Comparison of ENCODE assay signal across 10 cellular contexts in the genomic region with DNA sequence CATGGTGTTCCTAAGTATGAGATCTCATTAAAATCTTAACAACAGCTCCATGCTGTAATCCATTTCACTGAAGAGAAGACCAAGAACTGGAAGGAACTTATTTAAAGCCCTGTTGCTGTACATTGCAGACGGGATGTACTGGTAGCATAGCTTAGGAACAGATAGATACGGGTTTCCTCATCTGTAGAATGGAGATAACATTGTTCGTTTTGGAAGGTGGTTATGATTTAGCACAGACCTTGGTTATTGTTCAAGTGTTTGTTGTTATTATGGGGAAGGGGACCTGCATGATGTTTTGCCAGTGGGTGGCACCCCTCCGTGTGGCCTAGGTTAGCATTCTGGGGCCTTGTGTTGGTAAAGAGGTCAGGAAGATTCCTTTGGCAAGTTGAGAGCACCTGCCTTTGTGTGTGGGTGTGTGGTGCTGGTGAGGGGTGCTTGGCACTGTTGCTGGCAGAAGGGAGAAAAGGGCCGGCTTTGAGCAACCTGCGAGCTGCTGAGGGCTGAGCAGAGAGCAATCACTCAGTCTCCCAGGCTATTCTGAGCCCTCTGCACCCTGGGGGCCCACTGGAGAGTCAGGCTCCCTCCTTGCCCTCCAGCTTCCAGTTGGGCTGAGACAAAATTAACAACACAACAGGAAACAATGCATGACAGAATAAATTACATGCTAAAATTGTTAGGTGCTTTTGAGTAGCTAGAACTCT. TPM values are rescaled to one million over a fixed set of nuclear protein-coding genes. Genes with fewer than 3 reads are reported as not detected.
DNase-seq lines count a peak whose midpoint lies in the region; ATAC-seq, FAIRE-seq and TF ChIP-seq lines count a peak whose summit lies in the region.
"Had no signal": no experiment of that assay in that cellular context is flagged by ENCODE, and none has a peak within 500 bp of the region (broad histone marks: within the 10 kb centered on the region; RNA-seq: fewer than 3 reads in every experiment).

No MANE protein-coding gene starts in this region.

- TF ChIP-seq RAD21 in A549 (conservative IDR thresholded peaks at IDR 0.05 in 1 of 2, IDR thresholded peaks at IDR 0.05 in 1 of 2): no peak

- TF ChIP-seq POLR2A in A549 (IDR thresholded peaks at IDR 0.05; ENCODE audit: low read length) (no peak), breast epithelium (IDR thresholded peaks at IDR 0.05) (no peak)

- peak overlapping the region; percentile 97 for H3K4me2 ChIP-seq in A549

- H3K27ac ChIP-seq in A549 (peak overlapping the region in 1 of 2 experiments; percentile 98; a peak in 3 of 6 replicates), breast epithelium (peak overlapping the region; percentile 90 to 94), mesodermal cell (ENCODE audit: low read depth, low read length, severe bottlenecking) (peak overlapping the region; percentile 36)

- peaks cover 6% of the 10 kb centered on the region for H3K36me3 ChIP-seq in breast epithelium
- H3K36me3 ChIP-seq in mesodermal cell (ENCODE audit: control insufficient read depth, insufficient read depth, low read length): peaks cover 63% of the 10 kb centered on the region

- H3K4me1 ChIP-seq in A549 (peaks cover 19% of the 10 kb centered on the region), breast epithelium (peaks cover 7 to 16% of the 10 kb centered on the region in 2 donors), mesodermal cell (ENCODE audit: control insufficient read depth, insufficient read depth, low read length, poor library complexity, severe bottlenecking) (peaks cover 21% of the 10 kb centered on the region)

- POLR2A ChIA-PET in A549 (lab: Yijun Ruan, JAX): no interaction called here

- WGBS in A549 (ENCODE audit: missing lambda C conversion rate): 57% methylated on average over 6 of the region's 6 CpGs
- WGBS in mesodermal cell (ENCODE audit: insufficient coverage in 2 of 2), 2 experiments: 53 to 57% methylated on average over 6 of the region's 6 CpGs

- intact Hi-C loops in breast epithelium (cut with DNase I; ENCODE audit: low total_unique reads): no loop called here

- TF ChIP-seq EP300 in A549 (IDR thresholded peaks at IDR 0.05): no peak

- TF ChIP-seq CTCF in A549 (IDR thresholded peaks at IDR 0.05) (no peak), HFF-Myc (IDR thresholded peaks at IDR 0.05; ENCODE audit: low read depth, low read length, missing control alignments) (no peak), breast epithelium (IDR thresholded peaks at IDR 0.05) (no peak)

- FAIRE-seq in A549 (lab: Jason Lieb, UNC): no peak
- FAIRE-seq: GM12892 had no signal

- H3K27me3 ChIP-seq in breast epithelium: no peaks in the 10 kb centered on the region

- no peak for ATAC-seq in A549
- ATAC-seq in HG02759 (IDR thresholded peaks at IDR 0.05; ENCODE audit: unreplicated experiment): no peak
- no peak for ATAC-seq in GM21576 (IDR thresholded peaks at IDR 0.05; ENCODE audit: unreplicated experiment)
- ATAC-seq: esophagus mucosa had no signal

- H3K9me3 ChIP-seq in A549 (peaks cover 4% of the 10 kb centered on the region; the same call in 1 of the 3 replicates), breast epithelium (no peaks in the 10 kb centered on the region), mesodermal cell (ENCODE audit: control insufficient read depth, low read length) (peaks cover 8% of the 10 kb centered on the region)

- CTCF ChIA-PET in A549 (lab: Yijun Ruan, JAX): interaction anchor here (0.6 to 2.0 kb wide), 9 partner anchors 9 to 275 kb away, joined by 3 to 7 read pairs (median 3); partner anchors contain the start of gene TMEM219

- DNase-seq in A549 (ENCODE audit: low read depth in 1 of 2, low spot score in 1 of 2): no peak
- DNase-seq in HFF-Myc (ENCODE audit: extremely low read depth, low read depth): no peak
- no peak for DNase-seq in breast epithelium (ENCODE audit: low spot score in 2 of 2)
- no peak for DNase-seq in NCI-H2081 (lab: John Stamatoyannopoulos, UW)
- no peak for DNase-seq in putamen (ENCODE audit: low spot score)

- H3K4me3 ChIP-seq in A549 (peak overlapping the region; percentile 67), HFF-Myc (replicated peaks; ENCODE audit: low read depth, low read length) (peak overlapping the region; percentile 95), breast epithelium (peak overlapping the region; percentile 84 to 98 (median 97)), mesodermal cell (ENCODE audit: extremely low read depth, insufficient read depth, low read length, poor library complexity, severe bottlenecking) (peak overlapping the region; percentile 80)

TF ChIP-seq in A549, 52 proteins besides CTCF, POLR2A, EP300 and RAD21:
- TF ChIP-seq BHLHE40 (IDR thresholded peaks at IDR 0.05; ENCODE audit: low read depth, low read length): no peak
- TF ChIP-seq MAFK (IDR thresholded peaks at IDR 0.05; ENCODE audit: partially characterized antibody): no peak
- no peak for TF ChIP-seq FOXS1 (CRISPR knock-in tag; IDR thresholded peaks at IDR 0.05)
- TF ChIP-seq JUN (IDR thresholded peaks at IDR 0.05): no peak
- TF ChIP-seq, protein P1, sequence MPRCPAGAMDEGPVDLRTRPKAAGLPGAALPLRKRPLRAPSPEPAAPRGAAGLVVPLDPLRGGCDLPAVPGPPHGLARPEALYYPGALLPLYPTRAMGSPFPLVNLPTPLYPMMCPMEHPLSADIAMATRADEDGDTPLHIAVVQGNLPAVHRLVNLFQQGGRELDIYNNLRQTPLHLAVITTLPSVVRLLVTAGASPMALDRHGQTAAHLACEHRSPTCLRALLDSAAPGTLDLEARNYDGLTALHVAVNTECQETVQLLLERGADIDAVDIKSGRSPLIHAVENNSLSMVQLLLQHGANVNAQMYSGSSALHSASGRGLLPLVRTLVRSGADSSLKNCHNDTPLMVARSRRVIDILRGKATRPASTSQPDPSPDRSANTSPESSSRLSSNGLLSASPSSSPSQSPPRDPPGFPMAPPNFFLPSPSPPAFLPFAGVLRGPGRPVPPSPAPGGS (IDR thresholded peaks at IDR 0.05): no peak
- TF ChIP-seq ZFP36 (IDR thresholded peaks at IDR 0.05; ENCODE audit: borderline replicate concordance, partially characterized antibody): no peak
- TF ChIP-seq TP53 (CRISPR knock-in tag; IDR thresholded peaks at IDR 0.05): no peak
- no peak for TF ChIP-seq SMC3 (IDR thresholded peaks at IDR 0.05)
- TF ChIP-seq NPAS2 (CRISPR knock-in tag; IDR thresholded peaks at IDR 0.05; ENCODE audit: borderline replicate concordance): no peak
- TF ChIP-seq RCOR1 (IDR thresholded peaks at IDR 0.05; ENCODE audit: low read depth, low read length): no peak

RNA-seq across cellular contexts. Expression of gene TAOK2, which starts 2.3 kb away (rescaled TPM):
- 13.7 TPM in 2 replicates for polyA plus RNA-seq in A549 (2011; rRNA removed)
- 16.9 and 20.1 TPM in 2 replicates for polyA plus RNA-seq in A549 (2012; cell fraction: cytosol; rRNA removed)
- 55.5 and 72.3 TPM in 2 replicates for polyA plus RNA-seq in A549 (2012; cell fraction: nucleus; rRNA removed)
- 28.2 to 30.8 TPM (median 30.7 TPM) in 3 replicates for polyA plus RNA-seq in A549 (2017; fragmentation: RNase III; extraction: RNeasy Plus Mini Kit Qiagen cat#74134 plus additional on column Dnase treatment)
- polyA minus RNA-seq in A549 (2011; rRNA and poly(A)+ RNA removed): 20.2 and 20.6 TPM in 2 replicates
- total RNA-seq in breast epithelium: 10 to 100 TPM; 31.8 to 51.1 (median 37.3) TPM
- polyA plus RNA-seq in mesodermal cell (2013, experiment 1 of 2): 46.5 TPM
- polyA plus RNA-seq in mesodermal cell (2013, experiment 2 of 2): 38.1 TPM

RNA-seq across cellular contexts. Expression of gene TMEM219, which starts 14.1 kb away (rescaled TPM):
- 65.1 and 82.5 TPM in 2 replicates for polyA plus RNA-seq in A549 (2011; rRNA removed)
- polyA plus RNA-seq in A549 (2012; cell fraction: cytosol; rRNA removed): 66.5 and 71.2 TPM in 2 replicates
- polyA plus RNA-seq in A549 (2012; cell fraction: nucleus; rRNA removed): 56.7 and 79.5 TPM in 2 replicates
- polyA plus RNA-seq in A549 (2017; fragmentation: RNase III; extraction: RNeasy Plus Mini Kit Qiagen cat#74134 plus additional on column Dnase treatment): 68.1 to 77.2 TPM (median 74.4 TPM) in 3 replicates
- 55.4 and 65.0 TPM in 2 replicates for polyA minus RNA-seq in A549 (2011; rRNA and poly(A)+ RNA removed)
- 100 to 1,000 TPM; 111 to 135 (median 128) TPM for total RNA-seq in breast epithelium
- polyA plus RNA-seq in mesodermal cell (2013, experiment 1 of 2): 151 TPM
- 126 TPM for polyA plus RNA-seq in mesodermal cell (2013, experiment 2 of 2)

RNA-seq across cellular contexts. Expression of gene HIRIP3, which starts 19.5 kb away (rescaled TPM):
- polyA plus RNA-seq in A549 (2011; rRNA removed): 11.5 and 13.5 TPM in 2 replicates
- polyA plus RNA-seq in A549 (2012; cell fraction: cytosol; rRNA removed): 24.3 and 24.9 TPM in 2 replicates
- polyA plus RNA-seq in A549 (2012; cell fraction: nucleus; rRNA removed): 17.8 TPM in 2 replicates
- polyA plus RNA-seq in A549 (2017; fragmentation: RNase III; extraction: RNeasy Plus Mini Kit Qiagen cat#74134 plus additional on column Dnase treatment): 16.7 to 19.5 TPM (median 17.0 TPM) in 3 replicates
- polyA minus RNA-seq in A549 (2011; rRNA and poly(A)+ RNA removed): 7.3 and 8.4 TPM in 2 replicates
- total RNA-seq in breast epithelium: 10 to 100 TPM; 10.5 to 18.2 (median 15.5) TPM
- 11.8 TPM for polyA plus RNA-seq in mesodermal cell (2013, experiment 1 of 2)
- polyA plus RNA-seq in mesodermal cell (2013, experiment 2 of 2): 11.0 TPM

RNA-seq across cellular contexts. Expression of gene INO80E, which starts 20.1 kb away (rescaled TPM):
- 33.1 and 41.3 TPM in 2 replicates for polyA plus RNA-seq in A549 (2011; rRNA removed)
- polyA plus RNA-seq in A549 (2012; cell fraction: cytosol; rRNA removed): 42.7 and 42.8 TPM in 2 replicates
- polyA plus RNA-seq in A549 (2012; cell fraction: nucleus; rRNA removed): 37.8 and 46.4 TPM in 2 replicates
- 85.4 to 94.2 TPM (median 89.0 TPM) in 3 replicates for polyA plus RNA-seq in A549 (2017; fragmentation: RNase III; extraction: RNeasy Plus Mini Kit Qiagen cat#74134 plus additional on column Dnase treatment)
- 11.3 and 12.0 TPM in 2 replicates for polyA minus RNA-seq in A549 (2011; rRNA and poly(A)+ RNA removed)
- 10 to 100 TPM; 31.8 to 39.7 (median 38.6) TPM for total RNA-seq in breast epithelium
- 84.6 TPM for polyA plus RNA-seq in mesodermal cell (2013, experiment 1 of 2)
- 76.6 TPM for polyA plus RNA-seq in mesodermal cell (2013, experiment 2 of 2)

RNA-seq across cellular contexts. Expression of gene DOC2A, which starts 34.9 kb away (rescaled TPM):
- polyA plus RNA-seq in A549 (2011; rRNA removed) (2.5 and 3.4 TPM in 2 replicates), A549 (2017; fragmentation: RNase III; extraction: RNeasy Plus Mini Kit Qiagen cat#74134 plus additional on column Dnase treatment) (4.6 to 6.7 TPM (median 5.5 TPM) in 3 replicates)
- polyA plus RNA-seq in A549 (2012; cell fraction: cytosol; rRNA removed): 6.4 and 6.9 TPM in 2 replicates
- polyA plus RNA-seq in A549 (2012; cell fraction: nucleus; rRNA removed): 42.3 and 48.7 TPM in 2 replicates
- polyA minus RNA-seq in A549 (2011; rRNA and poly(A)+ RNA removed): 2.0 and 5.1 TPM in 2 replicates
- 1 to 10 TPM in 2 of 3 donors, under 1 TPM in 1; 0.48 to 4.5 (median 2.3) TPM for total RNA-seq in breast epithelium
- 1.5 TPM for polyA plus RNA-seq in mesodermal cell (2013, experiment 1 of 2)
- polyA plus RNA-seq in mesodermal cell (2013, experiment 2 of 2): 2.3 TPM
